In genomic region chr14:34911209-34912150, GRCh38 we compare ENCODE assay signal across 15 cellular contexts. TPM values are rescaled to one million over a fixed set of nuclear protein-coding genes. Genes with fewer than 3 reads are reported as not detected.
DNase-seq lines count a peak whose midpoint lies in the region; ATAC-seq, FAIRE-seq and TF ChIP-seq lines count a peak whose summit lies in the region.
"Had no signal": no experiment of that assay in that cellular context is flagged by ENCODE, and none has a peak within 500 bp of the region (broad histone marks: within the 10 kb centered on the region; RNA-seq: fewer than 3 reads in every experiment).

No MANE protein-coding gene starts in this region.

- CTCF ChIA-PET in AG04449 (lab: Yijun Ruan, JAX): interaction anchor here (0.7 kb wide), 1 partner anchor 62 kb away, joined by 3 read pairs; no protein-coding TSS in a partner anchor

- no peak for TF ChIP-seq CTCF in AG04449 (IDR thresholded peaks at IDR 0.05; ENCODE audit: insufficient read depth, low read length, missing control alignments)
- no peak for TF ChIP-seq CTCF in HFF-Myc (IDR thresholded peaks at IDR 0.05; ENCODE audit: low read depth, low read length, missing control alignments)
- TF ChIP-seq CTCF in adrenal gland (IDR thresholded peaks at IDR 0.05): no peak
- TF ChIP-seq CTCF in kidney (IDR thresholded peaks at IDR 0.05; ENCODE audit: borderline replicate concordance, extremely low read depth, insufficient read depth): no peak
- TF ChIP-seq CTCF in neural progenitor cell (IDR thresholded peaks at IDR 0.05): no peak

- no peaks in the 10 kb centered on the region for H3K27me3 ChIP-seq in adrenal gland
- no peaks in the 10 kb centered on the region for H3K27me3 ChIP-seq in neural progenitor cell

- H2AFZ ChIP-seq in neural progenitor cell (replicated peaks): no peak overlapping the region

- no peak for FAIRE-seq in kidney (lab: Jason Lieb, UNC)

- 72 to 84% (median 76%) methylated on average over 6 of the region's 6 CpGs for WGBS in adrenal gland, 4 donors

- no peaks in the 10 kb centered on the region for H3F3A ChIP-seq in neural progenitor cell (ENCODE audit: low read depth)

- peaks cover 9 to 14% of the 10 kb centered on the region in 2 donors for H3K4me1 Mint-ChIP-seq in stimulated activated naive B cell treated with anti-CD40 and anti-IgM and Interleukin-4, amounts not matched to agents 10 μg/mL and 1 μg/mL and 100 μg/mL, for 72 hours
- H3K4me1 Mint-ChIP-seq in neural progenitor cell: no peaks in the 10 kb centered on the region
- H3K4me1 Mint-ChIP-seq: activated naive CD4-positive, alpha-beta T cell treated with anti-CD3 and anti-CD28 coated beads, Interleukin-2, amount 50 U/mL, for 24 hours had no signal

- no peaks in the 10 kb centered on the region for H3K36me3 Mint-ChIP-seq in stimulated activated naive B cell treated with anti-CD40 and anti-IgM and Interleukin-4, amounts not matched to agents 10 μg/mL and 1 μg/mL and 100 μg/mL, for 72 hours
- no peaks in the 10 kb centered on the region for H3K36me3 Mint-ChIP-seq in neural progenitor cell
- H3K36me3 Mint-ChIP-seq: activated naive CD4-positive, alpha-beta T cell treated with anti-CD3 and anti-CD28 coated beads, Interleukin-2, amount 50 U/mL, for 24 hours; type B pancreatic cell had no signal

- H3K4me1 ChIP-seq in adrenal gland (replicated peaks in 1 of 2) (no peaks in the 10 kb centered on the region), kidney (ENCODE audit: control insufficient read depth in 1 of 2, insufficient read depth in 1 of 2, low read depth in 1 of 2, low read length in 2 of 2) (no peaks in the 10 kb centered on the region), neural progenitor cell (no peaks in the 10 kb centered on the region)
- H3K4me1 ChIP-seq: prostate gland had no signal

- H3K27ac ChIP-seq in adrenal gland (no peak overlapping the region), kidney (ENCODE audit: low read depth in 2 of 2, low read length in 2 of 2) (no peak overlapping the region), neural progenitor cell (no peak overlapping the region)
- H3K27ac ChIP-seq: prostate gland, VCaP had no signal

- intact Hi-C loops in adrenal gland (cut with DNase I) (no loop called here), kidney (cut with DNase I) (no loop called here)

- no peaks in the 10 kb centered on the region for H3K9me3 ChIP-seq in adrenal gland (replicated peaks in 1 of 3)
- H3K9me3 ChIP-seq in kidney (ENCODE audit: control insufficient read depth in 1 of 2, low read length in 2 of 2): no peaks in the 10 kb centered on the region
- no peaks in the 10 kb centered on the region for H3K9me3 ChIP-seq in neural progenitor cell (ENCODE audit: low read depth)
- H3K9me3 ChIP-seq: prostate gland had no signal

- no peak for TF ChIP-seq POLR2A in adrenal gland (IDR thresholded peaks at IDR 0.05)

- no peaks in the 10 kb centered on the region for H3K27me3 Mint-ChIP-seq in stimulated activated naive B cell treated with anti-CD40 and anti-IgM and Interleukin-4, amounts not matched to agents 10 μg/mL and 1 μg/mL and 100 μg/mL, for 72 hours
- no peaks in the 10 kb centered on the region for H3K27me3 Mint-ChIP-seq in neural progenitor cell (ENCODE audit: insufficient read depth, low read depth)
- H3K27me3 Mint-ChIP-seq: activated naive CD4-positive, alpha-beta T cell treated with anti-CD3 and anti-CD28 coated beads, Interleukin-2, amount 50 U/mL, for 24 hours; type B pancreatic cell had no signal

- H3K27ac Mint-ChIP-seq in stimulated activated naive B cell treated with anti-CD40 and anti-IgM and Interleukin-4, amounts not matched to agents 10 μg/mL and 1 μg/mL and 100 μg/mL, for 72 hours: no peak overlapping the region
- no peak overlapping the region for H3K27ac Mint-ChIP-seq in neural progenitor cell
- H3K27ac Mint-ChIP-seq: activated naive CD4-positive, alpha-beta T cell treated with anti-CD3 and anti-CD28 coated beads, Interleukin-2, amount 50 U/mL, for 24 hours; type B pancreatic cell had no signal

- H3K79me2 ChIP-seq in neural progenitor cell (ENCODE audit: low read depth): no peaks in the 10 kb centered on the region

- no peaks in the 10 kb centered on the region for H3K9me3 Mint-ChIP-seq in stimulated activated naive B cell treated with anti-CD40 and anti-IgM and Interleukin-4, amounts not matched to agents 10 μg/mL and 1 μg/mL and 100 μg/mL, for 72 hours
- H3K9me3 Mint-ChIP-seq in neural progenitor cell: no peaks in the 10 kb centered on the region
- H3K9me3 Mint-ChIP-seq: activated naive CD4-positive, alpha-beta T cell treated with anti-CD3 and anti-CD28 coated beads, Interleukin-2, amount 50 U/mL, for 24 hours; type B pancreatic cell had no signal

- POLR2A ChIA-PET in AG04449 (lab: Yijun Ruan, JAX): interaction anchor here (1.1 kb wide), 1 partner anchor 36 kb away, joined by 4 read pairs; the partner anchor contains the start of gene BAZ1A

- no peak overlapping the region for H3K4me3 Mint-ChIP-seq in stimulated activated naive B cell treated with anti-CD40 and anti-IgM and Interleukin-4, amounts not matched to agents 10 μg/mL and 1 μg/mL and 100 μg/mL, for 72 hours
- H3K4me3 Mint-ChIP-seq in neural progenitor cell: no peak overlapping the region
- H3K4me3 Mint-ChIP-seq: activated naive CD4-positive, alpha-beta T cell treated with anti-CD3 and anti-CD28 coated beads, Interleukin-2, amount 50 U/mL, for 24 hours; type B pancreatic cell had no signal

- H3K4me2 ChIP-seq in neural progenitor cell: no peak overlapping the region

- H3K36me3 ChIP-seq in adrenal gland (replicated peaks in 1 of 2) (no peaks in the 10 kb centered on the region), kidney (ENCODE audit: control insufficient read depth in 1 of 2, insufficient read depth in 2 of 2, low read length in 2 of 2) (no peaks in the 10 kb centered on the region), neural progenitor cell (no peaks in the 10 kb centered on the region)
- H3K36me3 ChIP-seq: prostate gland had no signal

- DNase-seq in AG04449 (ENCODE audit: low read depth, low spot score) (peak; percentile 10), HFF-Myc (ENCODE audit: extremely low read depth, low read depth) (peak; percentile 7), adrenal gland (peak in 4 of 7 donors; percentile 26 to 41 (median 40)), iris pigment epithelial cell (ENCODE audit: low read depth) (peak; percentile 90), kidney (no peak), DMS79 treated with DMSO at 0.1 percent for 48 hours (lab: John Stamatoyannopoulos, UW) (no peak), neural progenitor cell (ENCODE audit: low spot score) (no peak)
- DNase-seq in stimulated activated naive B cell treated with anti-CD40 and anti-IgM and Interleukin-4, amounts not matched to agents 10 μg/mL and 1 μg/mL and 100 μg/mL, for 72 hours: no peak
- DNase-seq: DMS53, midbrain, NCI-H1930 had no signal

- H3K9ac ChIP-seq in kidney (ENCODE audit: low read length in 2 of 2) (no peak overlapping the region), neural progenitor cell (no peak overlapping the region)

- H4K20me1 ChIP-seq in neural progenitor cell (ENCODE audit: low read depth): no peaks in the 10 kb centered on the region

- H3K4me3 ChIP-seq in AG04449 (ENCODE audit: low read depth, low read length) (no peak overlapping the region), HFF-Myc (replicated peaks; ENCODE audit: low read depth, low read length) (no peak overlapping the region), adrenal gland (no peak overlapping the region), kidney (ENCODE audit: low read length in 2 of 2) (no peak overlapping the region), neural progenitor cell (no peak overlapping the region)
- H3K4me3 ChIP-seq: prostate gland had no signal

- no peak for ATAC-seq in stimulated activated naive B cell treated with anti-CD40 and anti-IgM and Interleukin-4, amounts not matched to agents 10 μg/mL and 1 μg/mL and 100 μg/mL, for 72 hours (replicated peaks)

RNA-seq across cellular contexts. Expression of gene BAZ1A, which starts 36.3 kb away (rescaled TPM):
- total RNA-seq in adrenal gland: 10 to 100 TPM in 7 of 8 donors, 1 to 10 TPM in 1; 8.5 to 33.0 (median 14.4) TPM
- 10 to 100 TPM; 13.5 to 16.4 (median 15.8) TPM for polyA plus RNA-seq in adrenal gland
- 20.8 TPM for total RNA-seq in kidney
- polyA plus RNA-seq in kidney (ENCODE audit: insufficient read depth, low read depth, low replicate concordance): 3.1 TPM
- total RNA-seq in neural progenitor cell (ENCODE audit: low replicate concordance): 8.5 and 11.5 TPM in 2 replicates

Comparison
In these comparisons a context has a peak if more than half of its experiments do, and no peak if none do; other contexts are left out.
1. DNase-seq: peak in AG04449 (single experiment), HFF-Myc (single experiment), adrenal gland (4 of 7) and iris pigment epithelial cell (single experiment); none in stimulated activated naive B cell treated with anti-CD40 and anti-IgM and Interleukin-4, amounts not matched to agents 10 μg/mL and 1 μg/mL and 100 μg/mL, for 72 hours (single experiment), kidney (single experiment), DMS79 treated with DMSO at 0.1 percent for 48 hours (single experiment) and neural progenitor cell (single experiment).